Comparison of ENCODE assay signal across 8 cellular contexts in genomic region chr1:203340112-203340804, GRCh38.
A peak's percentile ranks its signal among the peaks of the same experiment; 100 is the strongest.
DNase-seq lines count a peak whose midpoint lies in the region; ATAC-seq and TF ChIP-seq lines count a peak whose summit lies in the region.

No MANE protein-coding gene starts in this region.

- peak; percentile 92 for TF ChIP-seq CTCF in VCaP (conservative IDR thresholded peaks at IDR 0.05)

- ATAC-seq in HG02798 (IDR thresholded peaks at IDR 0.05; ENCODE audit: poor library complexity, unreplicated experiment), result peak; percentile 53
- ATAC-seq in HG02973 (IDR thresholded peaks at IDR 0.05; ENCODE audit: unreplicated experiment), result no peak

- H3K27ac ChIP-seq in VCaP, result peak overlapping the region; percentile 62

- DNase-seq in COLO668 (lab: John Stamatoyannopoulos, UW; ENCODE audit: unreplicated experiment) (peak; percentile 73), NCI-H2227 treated with DMSO at 0.1 percent for 48 hours (lab: John Stamatoyannopoulos, UW) (peak; percentile 79), islet precursor cell (peak; percentile 88)
- DNase-seq in central memory CD4-positive, alpha-beta T cell, result peak; percentile 58
- peak; percentile 61 for DNase-seq in stimulated activated CD4-positive, alpha-beta T cell treated with anti-CD3 and anti-CD28 coated beads, Interleukin-1b, Interleukin-23, amount 100 ng/mL, for 48 hours
